In the genomic region with DNA sequence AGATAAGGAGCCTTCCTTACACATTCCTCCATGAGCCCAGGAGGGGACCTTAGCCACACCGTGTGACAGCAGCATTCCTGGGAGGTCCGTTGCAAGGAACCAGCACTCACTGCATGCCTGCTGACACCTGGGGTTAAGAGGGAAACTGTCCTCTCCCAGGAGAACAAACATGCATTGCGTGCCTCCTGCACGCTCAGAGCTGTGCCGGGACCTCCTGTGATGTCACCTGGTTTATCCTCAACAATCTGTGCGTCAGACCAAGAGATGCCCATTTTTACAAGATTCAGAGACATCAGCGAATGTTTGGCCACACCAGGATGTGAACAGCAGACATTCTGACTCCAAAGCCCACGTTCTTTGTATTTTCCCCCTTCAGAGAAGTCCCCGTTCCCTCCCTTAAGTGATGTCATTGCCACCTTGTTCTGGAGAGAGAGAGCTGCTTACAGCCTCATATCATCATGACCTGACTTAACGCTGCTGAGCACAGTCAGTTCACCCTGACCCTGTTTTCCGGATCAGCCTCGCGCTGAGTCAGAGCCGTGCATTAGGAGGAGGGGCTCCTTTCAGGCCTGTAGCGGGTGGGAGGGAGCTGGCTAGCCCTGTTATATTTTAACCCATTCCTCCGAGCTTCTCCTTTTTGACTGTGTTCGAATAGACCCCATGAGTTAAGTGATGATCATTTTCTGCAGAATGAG, we compare ENCODE assay signal across 8 cellular contexts. TPM values are rescaled to one million over a fixed set of nuclear protein-coding genes. Genes with fewer than 3 reads are reported as not detected.
DNase-seq lines count a peak whose midpoint lies in the region; ATAC-seq, FAIRE-seq and TF ChIP-seq lines count a peak whose summit lies in the region.

No MANE protein-coding gene starts in this region.

- BruUV-seq in Caco-2 (replicated peaks; lab: Mats Ljungman, UMichigan) = TSS peak; percentile 88

- DNase-seq in Caco-2 = peak; percentile 83 to 92
- DNase-seq in HTR-8/SVneo (ENCODE audit: insufficient read length, low spot score) = peak; percentile 63
- DNase-seq in activated T-cell treated with anti-CD3 and anti-CD28 coated beads, Interleukin-2, amount 50 U/mL, for 72 hours = peak in 1 of 2 donors; percentile 43
- DNase-seq in right atrium auricular region (ENCODE audit: low spot score) = no peak
- DNase-seq in upper lobe of right lung = no peak

- H3K4me3 Mint-ChIP-seq in Caco-2 (ENCODE audit: unreplicated experiment) = peak overlapping the region; percentile 65
- H3K4me3 Mint-ChIP-seq in activated T-cell treated with anti-CD3 and anti-CD28 coated beads, Interleukin-2, amount 50 U/mL, for 72 hours = no peak overlapping the region

- H3K4me3 ChIP-seq in Caco-2 (ENCODE audit: low read depth, low read length) (no peak overlapping the region), right atrium auricular region (no peak overlapping the region), upper lobe of right lung (no peak overlapping the region)

- peak overlapping the region; percentile 53 to 58 for H3K27ac ChIP-seq in right atrium auricular region
- no peak overlapping the region for H3K27ac ChIP-seq in upper lobe of right lung

- peak; percentile 86 for FAIRE-seq in HTR-8/SVneo (lab: Jason Lieb, UNC)

- H3K27me3 Mint-ChIP-seq in Caco-2 (ENCODE audit: insufficient read depth, unreplicated experiment) = no peaks in the 10 kb centered on the region
- H3K27me3 Mint-ChIP-seq in activated T-cell treated with anti-CD3 and anti-CD28 coated beads, Interleukin-2, amount 50 U/mL, for 72 hours (ENCODE audit: low read depth) = no peaks in the 10 kb centered on the region

- H3K36me3 Mint-ChIP-seq in Caco-2 (ENCODE audit: insufficient read depth, unreplicated experiment) = peaks cover 15% of the 10 kb centered on the region
- H3K36me3 Mint-ChIP-seq in activated T-cell treated with anti-CD3 and anti-CD28 coated beads, Interleukin-2, amount 50 U/mL, for 72 hours (ENCODE audit: insufficient read depth in 2 of 2) = peaks cover 0 to 2% of the 10 kb centered on the region in 2 donors

- POLR2A ChIA-PET in Caco-2 (lab: Charles Lee) = interaction anchor here (0.6 to 0.8 kb wide), 3 partner anchors 37 to 76 kb away, joined by 3 to 6 read pairs (median 5); no protein-coding TSS in a partner anchor

- H3K36me3 ChIP-seq in Caco-2 (ENCODE audit: control insufficient read depth, insufficient read depth, low read length) = no peaks in the 10 kb centered on the region; the same call in 1 of the 2 replicates
- H3K36me3 ChIP-seq in right atrium auricular region = no peaks in the 10 kb centered on the region
- H3K36me3 ChIP-seq in upper lobe of right lung = no peaks in the 10 kb centered on the region

- no peaks in the 10 kb centered on the region for H3K9me3 Mint-ChIP-seq in Caco-2 (ENCODE audit: unreplicated experiment)
- H3K9me3 Mint-ChIP-seq in activated T-cell treated with anti-CD3 and anti-CD28 coated beads, Interleukin-2, amount 50 U/mL, for 72 hours = no peaks in the 10 kb centered on the region

- H3K4me1 ChIP-seq in Caco-2 = peaks cover 15% of the 10 kb centered on the region
- peaks cover 0 to 17% of the 10 kb centered on the region in 2 donors for H3K4me1 ChIP-seq in right atrium auricular region
- peaks cover 8% of the 10 kb centered on the region for H3K4me1 ChIP-seq in upper lobe of right lung

- peak; percentile 89 to 93 for ATAC-seq in activated T-cell treated with anti-CD3 and anti-CD28 coated beads, Interleukin-2, amount 50 U/mL, for 72 hours (replicated peaks in 1 of 2)
- peak; percentile 29 for ATAC-seq in upper lobe of right lung
- ATAC-seq in GM18502 (IDR thresholded peaks at IDR 0.05; ENCODE audit: poor library complexity, unreplicated experiment) = no peak
- ATAC-seq in GM21447 (IDR thresholded peaks at IDR 0.05; ENCODE audit: unreplicated experiment) = no peak
- no peak for ATAC-seq in GM19455 (IDR thresholded peaks at IDR 0.05; ENCODE audit: unreplicated experiment)

- CTCF ChIA-PET in Caco-2 (lab: Charles Lee) = interaction anchor here (0.6 to 1.8 kb wide), 5 partner anchors 12 to 51 kb away, joined by 3 to 11 read pairs (median 4); a partner anchor contains a TSS

- TF ChIP-seq CTCF in Caco-2 (IDR thresholded peaks at IDR 0.05; ENCODE audit: insufficient read depth in 1 of 2, low read depth in 1 of 2, low read length in 1 of 2, severe bottlenecking in 1 of 2, unreplicated experiment in 1 of 2) (no peak), right atrium auricular region (IDR thresholded peaks at IDR 0.05) (no peak), upper lobe of right lung (IDR thresholded peaks at IDR 0.05) (no peak)

- peak overlapping the region; percentile 95 for H3K27ac Mint-ChIP-seq in Caco-2 (ENCODE audit: unreplicated experiment)
- H3K27ac Mint-ChIP-seq in activated T-cell treated with anti-CD3 and anti-CD28 coated beads, Interleukin-2, amount 50 U/mL, for 72 hours = no peak overlapping the region

- no peaks in the 10 kb centered on the region for H3K27me3 ChIP-seq in Caco-2 (replicated peaks; ENCODE audit: control insufficient read depth, insufficient read depth, low read length)
- H3K27me3 ChIP-seq in right atrium auricular region = no peaks in the 10 kb centered on the region
- H3K27me3 ChIP-seq in upper lobe of right lung = no peaks in the 10 kb centered on the region

- H3K4me1 Mint-ChIP-seq in Caco-2 (ENCODE audit: low read depth, unreplicated experiment) = peaks cover 10% of the 10 kb centered on the region
- peaks cover 15% of the 10 kb centered on the region for H3K4me1 Mint-ChIP-seq in activated T-cell treated with anti-CD3 and anti-CD28 coated beads, Interleukin-2, amount 50 U/mL, for 72 hours (ENCODE audit: low read depth)

- no peaks in the 10 kb centered on the region for H3K9me3 ChIP-seq in Caco-2
- no peaks in the 10 kb centered on the region for H3K9me3 ChIP-seq in right atrium auricular region
- no peaks in the 10 kb centered on the region for H3K9me3 ChIP-seq in upper lobe of right lung

- intact Hi-C loops in Caco-2 (cut with micrococcal nuclease; ENCODE audit: unreplicated experiment) = loop anchor here (1.0 to 2.0 kb wide), 3 partner anchors 20 to 40 kb away; no protein-coding TSS in a partner anchor
- intact Hi-C loops in upper lobe of right lung (cut with DNase I) = no loop called here

RNA-seq across cellular contexts. Expression of a gene that starts 36.2 kb away (rescaled TPM):
- total RNA-seq in Caco-2 (2022) (15.5 and 15.9 TPM in 2 replicates), right atrium auricular region (1 to 10 TPM; 3.3 to 4.7 TPM), upper lobe of right lung (17.1 TPM)
- 10 to 100 TPM in 1 of 2 donors, 1 to 10 TPM in 1; 7.1 to 10.1 TPM for total RNA-seq in activated T-cell treated with anti-CD3 and anti-CD28 coated beads, Interleukin-2, amount 50 U/mL, for 72 hours

RNA-seq across cellular contexts. Expression of a gene that starts 44.8 kb away (rescaled TPM):
- total RNA-seq in Caco-2 (2022) = 33.8 and 36.7 TPM in 2 replicates
- total RNA-seq in activated T-cell treated with anti-CD3 and anti-CD28 coated beads, Interleukin-2, amount 50 U/mL, for 72 hours = 100 to 1,000 TPM; 154 to 165 TPM
- total RNA-seq in right atrium auricular region = 10 to 100 TPM in 1 of 2 donors, 1 to 10 TPM in 1; 7.3 to 21.9 TPM
- total RNA-seq in upper lobe of right lung = 41.0 TPM

RNA-seq across cellular contexts. Expression of a gene that starts 55.1 kb away (rescaled TPM):
- 16.8 and 17.6 TPM in 2 replicates for total RNA-seq in Caco-2 (2022)
- total RNA-seq in activated T-cell treated with anti-CD3 and anti-CD28 coated beads, Interleukin-2, amount 50 U/mL, for 72 hours = 10 to 100 TPM; 20.3 to 21.2 TPM
- 1 to 10 TPM; 6.0 to 9.3 TPM for total RNA-seq in right atrium auricular region
- 18.4 TPM for total RNA-seq in upper lobe of right lung

Comparison
In these comparisons a context has a peak if more than half of its experiments do, and no peak if none do; other contexts are left out.
1. DNase-seq: peak in Caco-2 (2 of 2) and HTR-8/SVneo (single experiment); none in right atrium auricular region (single experiment) and upper lobe of right lung (single experiment).
2. ATAC-seq: peak in activated T-cell treated with anti-CD3 and anti-CD28 coated beads, Interleukin-2, amount 50 U/mL, for 72 hours (2 of 2) and upper lobe of right lung (single experiment); none in GM18502 (single experiment), GM21447 (single experiment) and GM19455 (single experiment).